In the genomic region with DNA sequence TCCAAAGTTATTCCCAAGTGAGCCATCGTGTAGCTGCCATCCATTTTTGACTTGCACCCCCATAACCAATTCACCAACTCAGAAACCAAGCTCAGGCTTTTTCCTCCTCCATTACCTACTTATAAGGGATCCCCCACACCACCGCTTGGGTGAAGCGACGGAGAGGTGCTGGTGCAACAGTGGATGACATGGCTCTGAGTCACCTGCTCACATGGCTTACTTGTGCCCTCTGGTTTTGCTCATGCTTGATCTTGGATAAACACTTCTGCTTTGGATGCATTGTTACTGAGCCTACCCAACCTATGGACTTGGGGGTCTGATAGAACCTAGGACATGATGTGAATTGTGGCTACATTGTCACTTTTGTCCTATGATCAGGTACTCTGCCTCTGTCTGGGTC, we compare ENCODE assay signal across 1 cellular context.
TF ChIP-seq lines count a peak whose summit lies in the region.

No MANE protein-coding gene starts in this region.

TF ChIP-seq in HepG2, 621 proteins besides CTCF, POLR2A, EP300 and RAD21 (continued from another document):
- TF ChIP-seq, protein P1, sequence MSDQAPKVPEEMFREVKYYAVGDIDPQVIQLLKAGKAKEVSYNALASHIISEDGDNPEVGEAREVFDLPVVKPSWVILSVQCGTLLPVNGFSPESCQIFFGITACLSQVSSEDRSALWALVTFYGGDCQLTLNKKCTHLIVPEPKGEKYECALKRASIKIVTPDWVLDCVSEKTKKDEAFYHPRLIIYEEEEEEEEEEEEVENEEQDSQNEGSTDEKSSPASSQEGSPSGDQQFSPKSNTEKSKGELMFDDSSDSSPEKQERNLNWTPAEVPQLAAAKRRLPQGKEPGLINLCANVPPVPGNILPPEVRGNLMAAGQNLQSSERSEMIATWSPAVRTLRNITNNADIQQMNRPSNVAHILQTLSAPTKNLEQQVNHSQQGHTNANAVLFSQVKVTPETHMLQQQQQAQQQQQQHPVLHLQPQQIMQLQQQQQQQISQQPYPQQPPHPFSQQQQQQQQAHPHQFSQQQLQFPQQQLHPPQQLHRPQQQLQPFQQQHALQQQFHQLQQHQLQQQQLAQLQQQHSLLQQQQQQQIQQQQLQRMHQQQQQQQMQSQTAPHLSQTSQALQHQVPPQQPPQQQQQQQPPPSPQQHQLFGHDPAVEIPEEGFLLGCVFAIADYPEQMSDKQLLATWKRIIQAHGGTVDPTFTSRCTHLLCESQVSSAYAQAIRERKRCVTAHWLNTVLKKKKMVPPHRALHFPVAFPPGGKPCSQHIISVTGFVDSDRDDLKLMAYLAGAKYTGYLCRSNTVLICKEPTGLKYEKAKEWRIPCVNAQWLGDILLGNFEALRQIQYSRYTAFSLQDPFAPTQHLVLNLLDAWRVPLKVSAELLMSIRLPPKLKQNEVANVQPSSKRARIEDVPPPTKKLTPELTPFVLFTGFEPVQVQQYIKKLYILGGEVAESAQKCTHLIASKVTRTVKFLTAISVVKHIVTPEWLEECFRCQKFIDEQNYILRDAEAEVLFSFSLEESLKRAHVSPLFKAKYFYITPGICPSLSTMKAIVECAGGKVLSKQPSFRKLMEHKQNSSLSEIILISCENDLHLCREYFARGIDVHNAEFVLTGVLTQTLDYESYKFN (CRISPR knock-in tag; conservative IDR thresholded peaks at IDR 0.05), result no peak
- no peak for TF ChIP-seq MAZ (IDR thresholded peaks at IDR 0.05; ENCODE audit: borderline replicate concordance, low read depth, low read length)
- TF ChIP-seq MAZ (CRISPR knock-in tag; IDR thresholded peaks at IDR 0.05; ENCODE audit: low read depth), result no peak
- TF ChIP-seq, protein P2, sequence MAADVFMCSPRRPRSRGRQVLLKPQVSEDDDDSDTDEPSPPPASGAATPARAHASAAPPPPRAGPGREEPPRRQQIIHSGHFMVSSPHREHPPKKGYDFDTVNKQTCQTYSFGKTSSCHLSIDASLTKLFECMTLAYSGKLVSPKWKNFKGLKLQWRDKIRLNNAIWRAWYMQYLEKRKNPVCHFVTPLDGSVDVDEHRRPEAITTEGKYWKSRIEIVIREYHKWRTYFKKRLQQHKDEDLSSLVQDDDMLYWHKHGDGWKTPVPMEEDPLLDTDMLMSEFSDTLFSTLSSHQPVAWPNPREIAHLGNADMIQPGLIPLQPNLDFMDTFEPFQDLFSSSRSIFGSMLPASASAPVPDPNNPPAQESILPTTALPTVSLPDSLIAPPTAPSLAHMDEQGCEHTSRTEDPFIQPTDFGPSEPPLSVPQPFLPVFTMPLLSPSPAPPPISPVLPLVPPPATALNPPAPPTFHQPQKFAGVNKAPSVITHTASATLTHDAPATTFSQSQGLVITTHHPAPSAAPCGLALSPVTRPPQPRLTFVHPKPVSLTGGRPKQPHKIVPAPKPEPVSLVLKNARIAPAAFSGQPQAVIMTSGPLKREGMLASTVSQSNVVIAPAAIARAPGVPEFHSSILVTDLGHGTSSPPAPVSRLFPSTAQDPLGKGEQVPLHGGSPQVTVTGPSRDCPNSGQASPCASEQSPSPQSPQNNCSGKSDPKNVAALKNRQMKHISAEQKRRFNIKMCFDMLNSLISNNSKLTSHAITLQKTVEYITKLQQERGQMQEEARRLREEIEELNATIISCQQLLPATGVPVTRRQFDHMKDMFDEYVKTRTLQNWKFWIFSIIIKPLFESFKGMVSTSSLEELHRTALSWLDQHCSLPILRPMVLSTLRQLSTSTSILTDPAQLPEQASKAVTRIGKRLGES (CRISPR knock-in tag; IDR thresholded peaks at IDR 0.05; ENCODE audit: borderline replicate concordance), result no peak
- no peak for TF ChIP-seq KMT2A (CRISPR knock-in tag; IDR thresholded peaks at IDR 0.05)
- no peak for TF ChIP-seq SMAD3 (CRISPR knock-in tag; IDR thresholded peaks at IDR 0.05)
- peak; percentile 34; the same call in 1 of the 2 replicates for TF ChIP-seq CEBPB (IDR thresholded peaks at IDR 0.05; ENCODE audit: borderline replicate concordance, low read depth, low read length)
- TF ChIP-seq EEA1 (CRISPR knock-in tag; IDR thresholded peaks at IDR 0.05; ENCODE audit: borderline replicate concordance), result no peak
- TF ChIP-seq, protein P3, sequence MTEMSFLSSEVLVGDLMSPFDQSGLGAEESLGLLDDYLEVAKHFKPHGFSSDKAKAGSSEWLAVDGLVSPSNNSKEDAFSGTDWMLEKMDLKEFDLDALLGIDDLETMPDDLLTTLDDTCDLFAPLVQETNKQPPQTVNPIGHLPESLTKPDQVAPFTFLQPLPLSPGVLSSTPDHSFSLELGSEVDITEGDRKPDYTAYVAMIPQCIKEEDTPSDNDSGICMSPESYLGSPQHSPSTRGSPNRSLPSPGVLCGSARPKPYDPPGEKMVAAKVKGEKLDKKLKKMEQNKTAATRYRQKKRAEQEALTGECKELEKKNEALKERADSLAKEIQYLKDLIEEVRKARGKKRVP (CRISPR knock-in tag; IDR thresholded peaks at IDR 0.05), result peak in 1 of 2 experiments; percentile 71; a peak in 2 of 4 replicates
- TF ChIP-seq, protein P4, sequence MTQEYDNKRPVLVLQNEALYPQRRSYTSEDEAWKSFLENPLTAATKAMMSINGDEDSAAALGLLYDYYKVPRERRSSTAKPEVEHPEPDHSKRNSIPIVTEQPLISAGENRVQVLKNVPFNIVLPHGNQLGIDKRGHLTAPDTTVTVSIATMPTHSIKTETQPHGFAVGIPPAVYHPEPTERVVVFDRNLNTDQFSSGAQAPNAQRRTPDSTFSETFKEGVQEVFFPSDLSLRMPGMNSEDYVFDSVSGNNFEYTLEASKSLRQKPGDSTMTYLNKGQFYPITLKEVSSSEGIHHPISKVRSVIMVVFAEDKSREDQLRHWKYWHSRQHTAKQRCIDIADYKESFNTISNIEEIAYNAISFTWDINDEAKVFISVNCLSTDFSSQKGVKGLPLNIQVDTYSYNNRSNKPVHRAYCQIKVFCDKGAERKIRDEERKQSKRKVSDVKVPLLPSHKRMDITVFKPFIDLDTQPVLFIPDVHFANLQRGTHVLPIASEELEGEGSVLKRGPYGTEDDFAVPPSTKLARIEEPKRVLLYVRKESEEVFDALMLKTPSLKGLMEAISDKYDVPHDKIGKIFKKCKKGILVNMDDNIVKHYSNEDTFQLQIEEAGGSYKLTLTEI (CRISPR knock-in tag; conservative IDR thresholded peaks at IDR 0.05), result no peak
- peak; percentile 65 for TF ChIP-seq ZNF644 (CRISPR knock-in tag; IDR thresholded peaks at IDR 0.05; ENCODE audit: low read depth)
- no peak for TF ChIP-seq ZNF674 (CRISPR knock-in tag; IDR thresholded peaks at IDR 0.05; ENCODE audit: low read depth)
- peak; percentile 96 for TF ChIP-seq ZNF317 (CRISPR knock-in tag; IDR thresholded peaks at IDR 0.05)
- no peak for TF ChIP-seq ZNF746 (CRISPR knock-in tag; IDR thresholded peaks at IDR 0.05)
